ENCODE assay signal across 13 cellular contexts in the genomic region with DNA sequence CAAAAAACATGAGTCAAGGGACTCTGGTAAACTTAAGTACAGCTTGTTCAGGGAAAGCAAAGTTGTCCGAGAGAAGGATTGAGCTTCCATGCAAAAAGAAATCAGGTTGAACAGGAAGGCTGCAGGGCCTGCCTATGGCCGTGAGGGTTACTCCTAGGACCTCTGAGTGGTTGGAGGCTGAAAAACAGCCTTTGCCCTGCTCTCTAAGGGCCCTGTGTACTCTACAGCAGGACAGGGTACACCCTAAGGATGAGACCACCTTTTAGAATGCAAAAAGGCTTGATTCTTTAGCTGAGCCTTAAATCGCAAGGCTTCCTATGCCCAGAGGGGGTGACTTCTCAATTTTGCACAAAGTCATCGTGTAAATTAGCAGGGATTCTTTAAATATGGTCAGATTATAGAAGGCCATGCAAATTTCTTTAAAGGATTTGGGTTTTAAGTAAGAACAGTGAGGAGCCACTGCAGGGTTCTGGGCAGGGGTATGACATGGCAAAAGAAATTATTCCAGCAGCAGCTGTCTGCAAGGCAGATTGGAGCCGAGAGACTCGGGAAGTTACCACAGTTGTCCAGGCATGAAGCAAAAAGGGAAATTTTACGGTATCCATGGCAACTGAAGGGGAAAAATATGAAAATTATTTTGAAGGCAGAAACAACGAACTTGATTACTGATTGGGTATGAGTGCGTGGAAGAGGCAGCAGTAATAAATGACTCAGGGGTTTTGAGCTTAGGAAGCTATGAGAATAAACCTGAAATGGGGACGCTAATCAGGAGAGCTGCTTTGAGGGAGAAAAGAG.
DNase-seq lines count a peak whose midpoint lies in the region; ATAC-seq and TF ChIP-seq lines count a peak whose summit lies in the region.
"Had no signal": no experiment of that assay in that cellular context is flagged by ENCODE, and none has a peak within 500 bp of the region (broad histone marks: within the 10 kb centered on the region; RNA-seq: fewer than 3 reads in every experiment).

No MANE protein-coding gene starts in this region.

- no peaks in the 10 kb centered on the region for H3K79me2 ChIP-seq in DOHH2 (ENCODE audit: control insufficient read depth, low read length)

- WGBS in lower leg skin, 2 donors: 70 to 74% methylated on average over 10 of the region's 10 CpGs

- peak overlapping the region; percentile 47 for H3K4me3 ChIP-seq in DOHH2 (ENCODE audit: low read length)
- H3K4me3 ChIP-seq in lower leg skin (ENCODE audit: low read depth, poor library complexity, severe bottlenecking): no peak overlapping the region

- peaks cover 21% of the 10 kb centered on the region for H3F3A ChIP-seq in DOHH2 (ENCODE audit: control insufficient read depth, insufficient read depth)

- peaks cover 90% of the 10 kb centered on the region for H3K4me1 ChIP-seq in DOHH2 (ENCODE audit: control insufficient read depth, low read length)

- H3K36me3 Mint-ChIP-seq in activated naive CD8-positive, alpha-beta T cell treated with anti-CD3 and anti-CD28 coated beads, Interleukin-2, amount 10 ng/mL, durations not matched to agents 7 days and 5 days: peaks cover 44% of the 10 kb centered on the region

- DNase-seq in AG08395 (ENCODE audit: low spot score): peak; percentile 4
- no peak for DNase-seq in activated naive CD8-positive, alpha-beta T cell treated with anti-CD3 and anti-CD28 coated beads, Interleukin-2, amount 10 ng/mL, durations not matched to agents 7 days and 5 days
- DNase-seq in amniotic stem cell (lab: John Stamatoyannopoulos, UW): no peak
- DNase-seq in lower leg skin (ENCODE audit: low spot score in 2 of 2): no peak
- DNase-seq: activated CD4-positive, alpha-beta T cell treated with anti-CD3 and anti-CD28 coated beads for 48 hours; NCI-H146; SK-N-SH had no signal

- no peaks in the 10 kb centered on the region for H3K27me3 Mint-ChIP-seq in activated naive CD8-positive, alpha-beta T cell treated with anti-CD3 and anti-CD28 coated beads, Interleukin-2, amount 10 ng/mL, durations not matched to agents 7 days and 5 days

- intact Hi-C loops in lower leg skin (cut with DNase I; ENCODE audit: low total_unique reads): no loop called here

- peak overlapping the region; percentile 91 for H3K27ac Mint-ChIP-seq in activated naive CD8-positive, alpha-beta T cell treated with anti-CD3 and anti-CD28 coated beads, Interleukin-2, amount 10 ng/mL, durations not matched to agents 7 days and 5 days

- no peaks in the 10 kb centered on the region for H3K9me2 ChIP-seq in DOHH2 (replicated peaks; ENCODE audit: control insufficient read depth, low read length)
- H3K9me2 ChIP-seq: SK-N-SH had no signal

- peak overlapping the region; percentile 68 for H3K27ac ChIP-seq in DOHH2 (ENCODE audit: low read depth, low read length)
- H3K27ac ChIP-seq in layer of hippocampus (ENCODE audit: low read depth, low read length): peak overlapping the region; percentile 42
- H3K27ac ChIP-seq: C4-2B had no signal

- H4K20me1 ChIP-seq in DOHH2 (ENCODE audit: control insufficient read depth, insufficient read depth, low read depth, low read length): no peaks in the 10 kb centered on the region

- TF ChIP-seq CTCF in DOHH2 (IDR thresholded peaks at IDR 0.05; ENCODE audit: low read depth, low read length, poor library complexity, severe bottlenecking): no peak
- TF ChIP-seq CTCF in lower leg skin (IDR thresholded peaks at IDR 0.05): no peak

- peak overlapping the region; percentile 17 for H3K4me3 Mint-ChIP-seq in activated naive CD8-positive, alpha-beta T cell treated with anti-CD3 and anti-CD28 coated beads, Interleukin-2, amount 10 ng/mL, durations not matched to agents 7 days and 5 days
- H3K4me3 Mint-ChIP-seq: neural crest cell had no signal

- peaks cover 52% of the 10 kb centered on the region for H3K4me1 Mint-ChIP-seq in activated naive CD8-positive, alpha-beta T cell treated with anti-CD3 and anti-CD28 coated beads, Interleukin-2, amount 10 ng/mL, durations not matched to agents 7 days and 5 days

- no peak for ATAC-seq in activated naive CD8-positive, alpha-beta T cell treated with anti-CD3 and anti-CD28 coated beads, Interleukin-2, amount 10 ng/mL, durations not matched to agents 7 days and 5 days (ENCODE audit: low read depth)
- ATAC-seq in HG02973 (IDR thresholded peaks at IDR 0.05; ENCODE audit: unreplicated experiment): no peak
- ATAC-seq in GM19035 (IDR thresholded peaks at IDR 0.05; ENCODE audit: unreplicated experiment): no peak

- H3K4me2 ChIP-seq in DOHH2 (ENCODE audit: low read length): peak overlapping the region; percentile 63
- H3K4me2 ChIP-seq: SK-N-SH had no signal

- POLR2A ChIA-PET in activated naive CD8-positive, alpha-beta T cell treated with anti-CD3 and anti-CD28 coated beads, Interleukin-2, amount 10 ng/mL, durations not matched to agents 7 days and 5 days (lab: Charles Lee): interaction anchor here (1.5 kb wide), 1 partner anchor 8 kb away, joined by 8 read pairs; no protein-coding TSS in a partner anchor

- no peak for TF ChIP-seq POLR2A in lower leg skin (IDR thresholded peaks at IDR 0.05)

- H3K27me3 ChIP-seq in DOHH2 (ENCODE audit: control insufficient read depth, low read length): no peaks in the 10 kb centered on the region
- no peaks in the 10 kb centered on the region for H3K27me3 ChIP-seq in layer of hippocampus (ENCODE audit: control insufficient read depth, insufficient read depth, low read length)

- peaks cover 33% of the 10 kb centered on the region for H3K36me3 ChIP-seq in DOHH2 (ENCODE audit: control insufficient read depth, low read length)

- H3K9me3 Mint-ChIP-seq in activated naive CD8-positive, alpha-beta T cell treated with anti-CD3 and anti-CD28 coated beads, Interleukin-2, amount 10 ng/mL, durations not matched to agents 7 days and 5 days: peaks cover 13% of the 10 kb centered on the region
- H3K9me3 Mint-ChIP-seq: neural crest cell had no signal

- H3K9me3 ChIP-seq in DOHH2 (ENCODE audit: control insufficient read depth, insufficient read depth, low read length): peaks cover 9% of the 10 kb centered on the region; the same call in 1 of the 2 replicates
- H3K9me3 ChIP-seq: SK-N-SH had no signal
